1 cellular context compared by ENCODE assay signal in genomic region chrX:114970806-114971205, GRCh38.
TF ChIP-seq lines count a peak whose summit lies in the region.

No MANE protein-coding gene starts in this region.

TF ChIP-seq in GM23338, 12 proteins besides CTCF, POLR2A, EP300 and RAD21 (continued from another document):
- TF ChIP-seq REST (IDR thresholded peaks at IDR 0.05; ENCODE audit: unreplicated experiment), result no peak
- no peak for TF ChIP-seq JUNB (IDR thresholded peaks at IDR 0.05; ENCODE audit: unreplicated experiment)
- no peak for TF ChIP-seq NANOG (IDR thresholded peaks at IDR 0.05; ENCODE audit: borderline replicate concordance)
- TF ChIP-seq EZH2phosphoT487 (IDR thresholded peaks at IDR 0.05; ENCODE audit: unreplicated experiment), result no peak
- no peak for TF ChIP-seq ETS1 (IDR thresholded peaks at IDR 0.05)
- TF ChIP-seq ZNF331 (CRISPR knock-in tag; IDR thresholded peaks at IDR 0.05; ENCODE audit: low read depth), result no peak
- no peak for TF ChIP-seq EZH2 (IDR thresholded peaks at IDR 0.05; ENCODE audit: low read depth, unreplicated experiment)
- no peak for TF ChIP-seq CREB1 (CRISPR knock-in tag; IDR thresholded peaks at IDR 0.05; ENCODE audit: low read depth)
- no peak for TF ChIP-seq ZNF462 (CRISPR knock-in tag; IDR thresholded peaks at IDR 0.05)
- TF ChIP-seq STAT1 (IDR thresholded peaks at IDR 0.05; ENCODE audit: unreplicated experiment), result no peak
